Comparison of ENCODE assay signal across 16 cellular contexts in genomic region chr20:57652865-57653545, GRCh38. TPM values are rescaled to one million over a fixed set of nuclear protein-coding genes. Genes with fewer than 3 reads are reported as not detected.
DNase-seq lines count a peak whose midpoint lies in the region; ATAC-seq, FAIRE-seq and TF ChIP-seq lines count a peak whose summit lies in the region.
"Had no signal": no experiment of that assay in that cellular context is flagged by ENCODE, and none has a peak within 500 bp of the region (broad histone marks: within the 10 kb centered on the region; RNA-seq: fewer than 3 reads in every experiment).

No MANE protein-coding gene starts in this region.

- no peaks in the 10 kb centered on the region for H3K36me3 Mint-ChIP-seq in activated CD8-positive, alpha-beta memory T cell treated with anti-CD3 and anti-CD28 coated beads, Interleukin-2, amount 10 ng/mL, durations not matched to agents 7 days and 5 days

- H3K27ac Mint-ChIP-seq in activated CD8-positive, alpha-beta memory T cell treated with anti-CD3 and anti-CD28 coated beads, Interleukin-2, amount 10 ng/mL, durations not matched to agents 7 days and 5 days, result no peak overlapping the region
- H3K27ac Mint-ChIP-seq: activated CD8-positive, alpha-beta T cell treated with anti-CD3 and anti-CD28 coated beads for 36 hours had no signal

- H3K9me3 Mint-ChIP-seq in activated CD8-positive, alpha-beta memory T cell treated with anti-CD3 and anti-CD28 coated beads, Interleukin-2, amount 10 ng/mL, durations not matched to agents 7 days and 5 days (ENCODE audit: low read depth), result no peaks in the 10 kb centered on the region
- H3K9me3 Mint-ChIP-seq: activated CD8-positive, alpha-beta T cell treated with anti-CD3 and anti-CD28 coated beads for 36 hours had no signal

- no peak overlapping the region for H3K4me3 Mint-ChIP-seq in activated CD8-positive, alpha-beta memory T cell treated with anti-CD3 and anti-CD28 coated beads, Interleukin-2, amount 10 ng/mL, durations not matched to agents 7 days and 5 days
- H3K4me3 Mint-ChIP-seq: activated CD8-positive, alpha-beta T cell treated with anti-CD3 and anti-CD28 coated beads for 36 hours had no signal

- no peaks in the 10 kb centered on the region for H3K9me3 ChIP-seq in MG63
- H3K9me3 ChIP-seq: BE2C had no signal

- H3K27me3 Mint-ChIP-seq in activated CD8-positive, alpha-beta memory T cell treated with anti-CD3 and anti-CD28 coated beads, Interleukin-2, amount 10 ng/mL, durations not matched to agents 7 days and 5 days, result peaks cover 6% of the 10 kb centered on the region
- H3K27me3 Mint-ChIP-seq: activated CD8-positive, alpha-beta T cell treated with anti-CD3 and anti-CD28 coated beads for 36 hours had no signal

- DNase-seq in AG08396 (ENCODE audit: low spot score) (peak; percentile 7), GM12891 (ENCODE audit: insufficient read length, low spot score) (peak; percentile 7), iPS-NIHi11 (ENCODE audit: low spot score) (peak; percentile 11), MG63 (no peak), NCI-H2196 (lab: John Stamatoyannopoulos, UW; ENCODE audit: unreplicated experiment) (no peak), hypothalamus (lab: John Stamatoyannopoulos, UW) (no peak), RCC 7860 (ENCODE audit: low spot score) (no peak)
- peak; percentile 34 for DNase-seq in activated CD8-positive, alpha-beta memory T cell treated with anti-CD3 and anti-CD28 coated beads, Interleukin-2, amount 10 ng/mL, durations not matched to agents 7 days and 5 days
- DNase-seq: activated CD8-positive, alpha-beta T cell treated with anti-CD3 and anti-CD28 coated beads for 36 hours; BE2C; NCI-H1105 treated with DMSO at 0.1 percent for 48 hours; NCI-H774 had no signal

- no peak for FAIRE-seq in GM12891 (lab: Jason Lieb, UNC)
- FAIRE-seq in RCC 7860 (lab: Jason Lieb, UNC), result no peak

- no peaks in the 10 kb centered on the region for H3K27me3 ChIP-seq in MG63
- H3K27me3 ChIP-seq: BE2C had no signal

- no peak for TF ChIP-seq POLR2A in GM12891 (IDR thresholded peaks at IDR 0.05; ENCODE audit: low read depth, low read length)

- H3K36me3 ChIP-seq in MG63, result no peaks in the 10 kb centered on the region

- ATAC-seq in activated CD8-positive, alpha-beta memory T cell treated with anti-CD3 and anti-CD28 coated beads, Interleukin-2, amount 10 ng/mL, durations not matched to agents 7 days and 5 days, result no peak
- ATAC-seq: activated CD8-positive, alpha-beta T cell treated with anti-CD3 and anti-CD28 coated beads for 36 hours had no signal

- CTCF ChIA-PET in activated CD8-positive, alpha-beta memory T cell treated with anti-CD3 and anti-CD28 coated beads, Interleukin-2, amount 10 ng/mL, durations not matched to agents 7 days and 5 days (lab: Charles Lee), result interaction anchor here (0.6 to 8.2 kb wide), 10 partner anchors 10 to 435 kb away, joined by 3 to 120 read pairs (median 6); partner anchors contain the start of gene ZBP1

- H3K4me3 ChIP-seq in MG63, result no peak overlapping the region

- H3K4me1 Mint-ChIP-seq in activated CD8-positive, alpha-beta memory T cell treated with anti-CD3 and anti-CD28 coated beads, Interleukin-2, amount 10 ng/mL, durations not matched to agents 7 days and 5 days, result peaks cover 7% of the 10 kb centered on the region

TF ChIP-seq in GM12891, 5 proteins besides CTCF, POLR2A, EP300 and RAD21:
- no peak for TF ChIP-seq PAX5 (IDR thresholded peaks at IDR 0.05; ENCODE audit: insufficient read depth, low read length, severe bottlenecking)
- TF ChIP-seq SPI1 (IDR thresholded peaks at IDR 0.05; ENCODE audit: low read depth, low read length), result no peak

RNA-seq across cellular contexts. Expression of gene ZBP1, which starts 32.8 kb away (rescaled TPM):
- polyA plus RNA-seq in GM12891 (2012; ENCODE audit: low read depth, missing spikeins), result 2.2 TPM
- total RNA-seq in activated CD8-positive, alpha-beta memory T cell treated with anti-CD3 and anti-CD28 coated beads, Interleukin-2, amount 10 ng/mL, durations not matched to agents 7 days and 5 days, result 10 to 100 TPM; 22.9 to 56.8 TPM
- not detected in 2 replicates for total RNA-seq in MG63 (2014; rRNA removed; shearing (Covaris generic); ENCODE audit: low replicate concordance)
- total RNA-seq: dermis microvascular lymphatic vessel endothelial cell, glomerular endothelial cell, lung microvascular endothelial cell, osteoblast had no signal

RNA-seq across cellular contexts. Expression of gene PMEPA1, which starts 56.8 kb away (rescaled TPM):
- 2.8 TPM for polyA plus RNA-seq in GM12891 (2012; ENCODE audit: low read depth, missing spikeins)
- 1 to 10 TPM in 1 of 2 experiments, under 1 TPM in 1; 0.20 to 1.2 TPM for total RNA-seq in activated CD8-positive, alpha-beta memory T cell treated with anti-CD3 and anti-CD28 coated beads, Interleukin-2, amount 10 ng/mL, durations not matched to agents 7 days and 5 days
- total RNA-seq in MG63 (2014; rRNA removed; shearing (Covaris generic); ENCODE audit: low replicate concordance), result 3.3 and 3.4 TPM in 2 replicates

Comparison
In these comparisons a context has a peak if more than half of its experiments do, and no peak if none do; other contexts are left out.
1. DNase-seq: peak in AG08396 (single experiment), GM12891 (single experiment), activated CD8-positive, alpha-beta memory T cell treated with anti-CD3 and anti-CD28 coated beads, Interleukin-2, amount 10 ng/mL, durations not matched to agents 7 days and 5 days (single experiment) and iPS-NIHi11 (single experiment); none in MG63 (single experiment), NCI-H2196 (single experiment), hypothalamus (0 of 51) and RCC 7860 (single experiment).
2. RNA of gene ZBP1, which starts 32.8 kb away (total RNA-seq): 22.9 to 56.8 TPM in activated CD8-positive, alpha-beta memory T cell treated with anti-CD3 and anti-CD28 coated beads, Interleukin-2, amount 10 ng/mL, durations not matched to agents 7 days and 5 days; not detected in MG63; every median in the first group is over 10 times any median in the second.